ENCODE assay signal across 8 cellular contexts in the genomic region with DNA sequence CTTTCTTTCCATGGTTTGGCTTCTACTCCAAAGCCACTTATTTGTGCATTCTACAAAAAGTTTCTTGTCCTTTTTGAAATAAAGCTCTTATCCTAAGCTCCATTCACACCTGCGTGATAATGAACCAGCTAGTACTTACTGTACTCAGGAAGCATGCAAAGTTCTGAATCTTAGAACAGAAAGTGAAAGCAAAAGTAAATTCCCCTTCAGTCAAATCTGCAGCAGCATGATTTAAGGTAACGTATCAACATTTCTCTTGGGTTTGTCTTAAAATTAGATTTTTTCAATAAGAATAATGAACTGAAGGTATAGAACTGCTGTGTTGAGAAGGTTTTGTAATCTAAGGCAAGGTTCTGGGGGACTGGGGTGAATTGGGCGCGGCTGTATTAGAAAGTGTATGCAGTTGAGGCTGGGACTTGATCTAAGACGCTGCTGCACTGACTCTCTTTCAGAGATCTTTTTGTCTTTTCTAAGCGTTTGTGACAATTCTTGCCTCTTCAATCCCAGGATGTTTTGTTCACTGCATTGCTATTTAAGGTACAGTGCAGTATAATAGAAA. TPM values are rescaled to one million over a fixed set of nuclear protein-coding genes. Genes with fewer than 3 reads are reported as not detected.
DNase-seq lines count a peak whose midpoint lies in the region; ATAC-seq, FAIRE-seq and TF ChIP-seq lines count a peak whose summit lies in the region.

A gene with protein sequence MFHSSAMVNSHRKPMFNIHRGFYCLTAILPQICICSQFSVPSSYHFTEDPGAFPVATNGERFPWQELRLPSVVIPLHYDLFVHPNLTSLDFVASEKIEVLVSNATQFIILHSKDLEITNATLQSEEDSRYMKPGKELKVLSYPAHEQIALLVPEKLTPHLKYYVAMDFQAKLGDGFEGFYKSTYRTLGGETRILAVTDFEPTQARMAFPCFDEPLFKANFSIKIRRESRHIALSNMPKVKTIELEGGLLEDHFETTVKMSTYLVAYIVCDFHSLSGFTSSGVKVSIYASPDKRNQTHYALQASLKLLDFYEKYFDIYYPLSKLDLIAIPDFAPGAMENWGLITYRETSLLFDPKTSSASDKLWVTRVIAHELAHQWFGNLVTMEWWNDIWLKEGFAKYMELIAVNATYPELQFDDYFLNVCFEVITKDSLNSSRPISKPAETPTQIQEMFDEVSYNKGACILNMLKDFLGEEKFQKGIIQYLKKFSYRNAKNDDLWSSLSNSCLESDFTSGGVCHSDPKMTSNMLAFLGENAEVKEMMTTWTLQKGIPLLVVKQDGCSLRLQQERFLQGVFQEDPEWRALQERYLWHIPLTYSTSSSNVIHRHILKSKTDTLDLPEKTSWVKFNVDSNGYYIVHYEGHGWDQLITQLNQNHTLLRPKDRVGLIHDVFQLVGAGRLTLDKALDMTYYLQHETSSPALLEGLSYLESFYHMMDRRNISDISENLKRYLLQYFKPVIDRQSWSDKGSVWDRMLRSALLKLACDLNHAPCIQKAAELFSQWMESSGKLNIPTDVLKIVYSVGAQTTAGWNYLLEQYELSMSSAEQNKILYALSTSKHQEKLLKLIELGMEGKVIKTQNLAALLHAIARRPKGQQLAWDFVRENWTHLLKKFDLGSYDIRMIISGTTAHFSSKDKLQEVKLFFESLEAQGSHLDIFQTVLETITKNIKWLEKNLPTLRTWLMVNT (plus strand): TSS at position 209 of the 559 bp plus-strand sequence. CDS start 3,186 bp downstream, outside the sequence.

- DNase-seq in A549 (ENCODE audit: low read depth in 1 of 2, low spot score in 1 of 2) (peak; percentile 27 to 49), GM12891 (ENCODE audit: insufficient read length, low spot score) (no peak), NCI-H345 treated with DMSO at 0.1 percent for 48 hours (lab: John Stamatoyannopoulos, UW; ENCODE audit: unreplicated experiment) (peak; percentile 42), adrenal gland (peak in 1 of 7 donors; percentile 12), hepatic stellate cell (ENCODE audit: low spot score) (peak; percentile 32), cerebellum (ENCODE audit: low spot score) (no peak)

- TF ChIP-seq CTCF in A549 (IDR thresholded peaks at IDR 0.05) (no peak), adrenal gland (IDR thresholded peaks at IDR 0.05) (no peak)

- TF ChIP-seq RAD21 in A549 (conservative IDR thresholded peaks at IDR 0.05 in 1 of 2, IDR thresholded peaks at IDR 0.05 in 1 of 2) = no peak

- no peak for TF ChIP-seq EP300 in A549 (IDR thresholded peaks at IDR 0.05)

- FAIRE-seq in A549 (lab: Jason Lieb, UNC) (no peak), GM12891 (lab: Jason Lieb, UNC) (peak; percentile 77)

- TF ChIP-seq POLR2A in A549 (IDR thresholded peaks at IDR 0.05; ENCODE audit: low read length) (no peak), GM12891 (IDR thresholded peaks at IDR 0.05; ENCODE audit: low read depth, low read length) (no peak), adrenal gland (IDR thresholded peaks at IDR 0.05) (peak in 1 of 2 donors; percentile 9)

- WGBS in A549 (ENCODE audit: missing lambda C conversion rate) = under 1% methylated on average over 6 of the region's 6 CpGs
- 2 to 4% (median 3%) methylated on average over 6 of the region's 6 CpGs for WGBS in adrenal gland, 4 donors

- peak; percentile 35 to 65; a peak in 4 of 6 replicates for ATAC-seq in A549
- peak; percentile 45 for ATAC-seq in HG02840 (IDR thresholded peaks at IDR 0.05; ENCODE audit: low FRiP score, unreplicated experiment)

- peak within 1 kb of the TSS; percentile 80 for H3K4me2 ChIP-seq in A549

- peak within 1 kb of the TSS; percentile 50 for H3K4me3 ChIP-seq in A549
- peak within 1 kb of the TSS; percentile 46 to 71 (median 66) for H3K4me3 ChIP-seq in adrenal gland
- peak within 1 kb of the TSS; percentile 44 to 72 (median 55) for H3K4me3 ChIP-seq in skin epidermis

- intact Hi-C loops in adrenal gland (cut with DNase I) = loop anchor here (10.0 kb wide), 4 partner anchors 48 to 278 kb away; a partner anchor contains a TSS

- H3K36me3 ChIP-seq in adrenal gland (replicated peaks in 1 of 2) = no peaks in the 10 kb centered on the region

- H3K4me1 ChIP-seq in A549 (peaks cover 11% of the 10 kb centered on the region; the same call in 2 of the 3 replicates), adrenal gland (replicated peaks in 1 of 2) (peaks cover 0 to 22% of the 10 kb centered on the region in 2 donors)

- H3K9me3 ChIP-seq in A549 (no peaks in the 10 kb centered on the region), adrenal gland (replicated peaks in 1 of 3) (no peaks in the 10 kb centered on the region)

- no peaks in the 10 kb centered on the region for H3K27me3 ChIP-seq in adrenal gland

- H3K27ac ChIP-seq in A549 (peak within 1 kb of the TSS; percentile 76 to 84), adrenal gland (peak within 1 kb of the TSS in 4 of 5 donors; percentile 45 to 81 (median 60)), skin epidermis (peak within 1 kb of the TSS in 20 of 21 experiments; percentile 67 to 97 (median 78))

- POLR2A ChIA-PET in A549 (lab: Yijun Ruan, JAX) = interaction anchor here (1.8 to 2.5 kb wide), 2 partner anchors 60 to 68 kb away, joined by 5 to 7 read pairs; a partner anchor contains a TSS

- CTCF ChIA-PET in A549 (lab: Yijun Ruan, JAX) = interaction anchor here (1.4 to 2.8 kb wide), 5 partner anchors 9 to 286 kb away, joined by 4 to 15 read pairs (median 5); a partner anchor contains a TSS

TF ChIP-seq in A549, 52 proteins besides CTCF, POLR2A, EP300 and RAD21:
- TF ChIP-seq, protein P1, sequence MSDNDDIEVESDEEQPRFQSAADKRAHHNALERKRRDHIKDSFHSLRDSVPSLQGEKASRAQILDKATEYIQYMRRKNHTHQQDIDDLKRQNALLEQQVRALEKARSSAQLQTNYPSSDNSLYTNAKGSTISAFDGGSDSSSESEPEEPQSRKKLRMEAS (IDR thresholded peaks at IDR 0.05) = no peak; the same call in 1 of the 2 replicates
- TF ChIP-seq KDM5A (IDR thresholded peaks at IDR 0.05) (no peak), PHF8 (IDR thresholded peaks at IDR 0.05; ENCODE audit: borderline replicate concordance, low read depth) (peak; percentile 28; the same call in 1 of the 2 replicates), FOSL2 (IDR thresholded peaks at IDR 0.05) (no peak), FOSL2 (CRISPR knock-in tag; IDR thresholded peaks at IDR 0.05) (no peak)
- TF ChIP-seq, protein P2, sequence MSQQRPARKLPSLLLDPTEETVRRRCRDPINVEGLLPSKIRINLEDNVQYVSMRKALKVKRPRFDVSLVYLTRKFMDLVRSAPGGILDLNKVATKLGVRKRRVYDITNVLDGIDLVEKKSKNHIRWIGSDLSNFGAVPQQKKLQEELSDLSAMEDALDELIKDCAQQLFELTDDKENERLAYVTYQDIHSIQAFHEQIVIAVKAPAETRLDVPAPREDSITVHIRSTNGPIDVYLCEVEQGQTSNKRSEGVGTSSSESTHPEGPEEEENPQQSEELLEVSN (IDR thresholded peaks at IDR 0.05; ENCODE audit: borderline replicate concordance, low read depth) = no peak

TF ChIP-seq in GM12891, 5 proteins besides CTCF, POLR2A, EP300 and RAD21:
- no peak for TF ChIP-seq SPI1 (IDR thresholded peaks at IDR 0.05; ENCODE audit: low read depth, low read length)
- TF ChIP-seq POLR2AphosphoS5 (IDR thresholded peaks at IDR 0.05; ENCODE audit: low read depth, low read length) = no peak
- no peak for TF ChIP-seq POU2F2 (IDR thresholded peaks at IDR 0.05; ENCODE audit: low read depth, low read length)
- no peak for TF ChIP-seq TAF1 (IDR thresholded peaks at IDR 0.05; ENCODE audit: low read depth, low read length)
- no peak for TF ChIP-seq PAX5 (IDR thresholded peaks at IDR 0.05; ENCODE audit: insufficient read depth, low read length, severe bottlenecking)

RNA-seq across cellular contexts. Expression of the gene that starts here (rescaled TPM):
- polyA plus RNA-seq in A549 (2011; rRNA removed) (2.2 and 3.3 TPM in 2 replicates), A549 (2017; fragmentation: RNase III; extraction: RNeasy Plus Mini Kit Qiagen cat#74134 plus additional on column Dnase treatment) (0.96 to 1.5 TPM (median 1.0 TPM) in 3 replicates), adrenal gland (1 to 10 TPM in 2 of 3 donors, under 1 TPM in 1; 0.94 to 3.3 (median 1.7) TPM)
- polyA plus RNA-seq in A549 (2012; cell fraction: cytosol; rRNA removed) = 0.28 and 0.36 TPM in 2 replicates
- polyA plus RNA-seq in A549 (2012; cell fraction: nucleus; rRNA removed) = 0.44 and 0.67 TPM in 2 replicates
- 3.3 and 3.5 TPM in 2 replicates for polyA minus RNA-seq in A549 (2011; rRNA and poly(A)+ RNA removed)
- 3.3 TPM for polyA plus RNA-seq in GM12891 (2012; ENCODE audit: low read depth, missing spikeins)
- total RNA-seq in adrenal gland (10 to 100 TPM in 5 of 8 donors, 1 to 10 TPM in 3; 2.6 to 32.1 (median 12.6) TPM), cerebellum (3.8 TPM)

Comparison
In these comparisons a context has a peak if more than half of its experiments do, and no peak if none do; other contexts are left out.
1. DNase-seq: peak in A549 (2 of 2), NCI-H345 treated with DMSO at 0.1 percent for 48 hours (single experiment) and hepatic stellate cell (single experiment); none in GM12891 (single experiment) and cerebellum (single experiment).
2. Peak in every context shown above with its lines, with median percentiles within 50 percentile points of each other: H3K27ac ChIP-seq and H3K4me3 ChIP-seq.